In the genomic region with DNA sequence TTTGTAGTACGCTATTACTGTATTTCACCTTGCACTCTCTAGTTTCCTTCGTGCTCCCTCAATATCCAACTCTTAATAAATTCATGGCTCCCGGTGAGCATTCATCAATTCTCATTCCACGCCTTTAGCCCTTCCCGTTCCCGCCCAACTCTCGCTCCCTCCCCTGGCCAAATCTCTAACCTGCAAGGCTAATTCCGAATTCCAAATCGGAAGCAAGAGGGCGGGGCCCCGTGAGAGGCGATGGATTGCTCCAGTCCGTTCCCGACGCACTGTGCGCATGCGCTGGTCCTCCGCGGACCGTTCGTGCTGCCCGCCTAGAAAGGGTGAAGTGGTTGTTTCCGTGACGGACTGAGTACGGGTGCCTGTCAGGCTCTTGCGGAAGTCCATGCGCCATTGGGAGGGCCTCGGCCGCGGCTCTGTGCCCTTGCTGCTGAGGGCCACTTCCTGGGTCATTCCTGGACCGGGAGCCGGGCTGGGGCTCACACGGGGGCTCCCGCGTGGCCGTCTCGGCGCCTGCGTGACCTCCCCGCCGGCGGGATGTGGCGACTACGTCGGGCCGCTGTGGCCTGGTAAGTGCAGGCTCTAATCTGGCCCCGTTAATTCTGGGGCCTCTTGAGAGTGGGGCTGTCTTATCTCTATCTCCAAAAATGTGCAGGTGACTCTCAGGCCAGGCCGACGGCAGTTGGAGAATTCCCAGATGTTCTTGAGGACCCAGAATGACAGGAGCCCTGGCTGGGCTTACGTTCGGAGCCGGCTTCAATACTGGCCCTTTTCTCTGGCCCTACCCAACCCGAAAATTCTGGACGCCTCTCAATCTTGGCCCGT, we compare ENCODE assay signal across 1 cellular context.
A peak's percentile ranks its signal among the peaks of the same experiment; 100 is the strongest.
TF ChIP-seq lines count a peak whose summit lies in the region.

A gene with protein sequence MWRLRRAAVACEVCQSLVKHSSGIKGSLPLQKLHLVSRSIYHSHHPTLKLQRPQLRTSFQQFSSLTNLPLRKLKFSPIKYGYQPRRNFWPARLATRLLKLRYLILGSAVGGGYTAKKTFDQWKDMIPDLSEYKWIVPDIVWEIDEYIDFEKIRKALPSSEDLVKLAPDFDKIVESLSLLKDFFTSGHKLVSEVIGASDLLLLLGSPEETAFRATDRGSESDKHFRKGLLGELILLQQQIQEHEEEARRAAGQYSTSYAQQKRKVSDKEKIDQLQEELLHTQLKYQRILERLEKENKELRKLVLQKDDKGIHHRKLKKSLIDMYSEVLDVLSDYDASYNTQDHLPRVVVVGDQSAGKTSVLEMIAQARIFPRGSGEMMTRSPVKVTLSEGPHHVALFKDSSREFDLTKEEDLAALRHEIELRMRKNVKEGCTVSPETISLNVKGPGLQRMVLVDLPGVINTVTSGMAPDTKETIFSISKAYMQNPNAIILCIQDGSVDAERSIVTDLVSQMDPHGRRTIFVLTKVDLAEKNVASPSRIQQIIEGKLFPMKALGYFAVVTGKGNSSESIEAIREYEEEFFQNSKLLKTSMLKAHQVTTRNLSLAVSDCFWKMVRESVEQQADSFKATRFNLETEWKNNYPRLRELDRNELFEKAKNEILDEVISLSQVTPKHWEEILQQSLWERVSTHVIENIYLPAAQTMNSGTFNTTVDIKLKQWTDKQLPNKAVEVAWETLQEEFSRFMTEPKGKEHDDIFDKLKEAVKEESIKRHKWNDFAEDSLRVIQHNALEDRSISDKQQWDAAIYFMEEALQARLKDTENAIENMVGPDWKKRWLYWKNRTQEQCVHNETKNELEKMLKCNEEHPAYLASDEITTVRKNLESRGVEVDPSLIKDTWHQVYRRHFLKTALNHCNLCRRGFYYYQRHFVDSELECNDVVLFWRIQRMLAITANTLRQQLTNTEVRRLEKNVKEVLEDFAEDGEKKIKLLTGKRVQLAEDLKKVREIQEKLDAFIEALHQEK (plus strand): TSS at position 368 of the 825 bp plus-strand sequence. CDS start 170 bp downstream, at position 538.

TF ChIP-seq in HEK293, 187 proteins besides CTCF, POLR2A, EP300 and RAD21 (continued from another document and continues in another):
- TF ChIP-seq, protein P1, sequence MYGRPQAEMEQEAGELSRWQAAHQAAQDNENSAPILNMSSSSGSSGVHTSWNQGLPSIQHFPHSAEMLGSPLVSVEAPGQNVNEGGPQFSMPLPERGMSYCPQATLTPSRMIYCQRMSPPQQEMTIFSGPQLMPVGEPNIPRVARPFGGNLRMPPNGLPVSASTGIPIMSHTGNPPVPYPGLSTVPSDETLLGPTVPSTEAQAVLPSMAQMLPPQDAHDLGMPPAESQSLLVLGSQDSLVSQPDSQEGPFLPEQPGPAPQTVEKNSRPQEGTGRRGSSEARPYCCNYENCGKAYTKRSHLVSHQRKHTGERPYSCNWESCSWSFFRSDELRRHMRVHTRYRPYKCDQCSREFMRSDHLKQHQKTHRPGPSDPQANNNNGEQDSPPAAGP (tag by site-specific recombination; IDR thresholded peaks at IDR 0.05), result peak; percentile 79; the same call in 1 of the 2 replicates
- TF ChIP-seq ZNF677 (tag by site-specific recombination; IDR thresholded peaks at IDR 0.05) (no peak), EGR2 (tag by site-specific recombination; IDR thresholded peaks at IDR 0.05; ENCODE audit: low read depth) (no peak), ZNF629 (tag by site-specific recombination; IDR thresholded peaks at IDR 0.05) (peak; percentile 79), ZNF169 (tag by site-specific recombination; IDR thresholded peaks at IDR 0.05) (no peak), ZNF2 (tag by site-specific recombination; IDR thresholded peaks at IDR 0.05) (0 out of 2 replicates have a peak, but pooled peaks have one; percentile 40), SP7 (tag by site-specific recombination; IDR thresholded peaks at IDR 0.05) (peak; percentile 80), KLF16 (tag by site-specific recombination; IDR thresholded peaks at IDR 0.05) (peak; percentile 83), ZSCAN16 (tag by site-specific recombination; IDR thresholded peaks at IDR 0.05) (no peak), ZNF610 (tag by site-specific recombination; IDR thresholded peaks at IDR 0.05; ENCODE audit: borderline replicate concordance) (peak; percentile 62; the same call in 1 of the 2 replicates), ZBTB17 (tag by site-specific recombination; IDR thresholded peaks at IDR 0.05) (peak; percentile 88), ZNF311 (tag by site-specific recombination; IDR thresholded peaks at IDR 0.05; ENCODE audit: borderline replicate concordance) (no peak), ZNF433 (tag by site-specific recombination; IDR thresholded peaks at IDR 0.05; ENCODE audit: low read depth) (no peak), ZNF394 (tag by site-specific recombination; IDR thresholded peaks at IDR 0.05; ENCODE audit: borderline replicate concordance) (peak; percentile 36; the same call in 1 of the 2 replicates), ZNF146 (tag by site-specific recombination; IDR thresholded peaks at IDR 0.05) (peak; percentile 44; the same call in 1 of the 2 replicates), KLF9 (tag by site-specific recombination; IDR thresholded peaks at IDR 0.05; ENCODE audit: low read depth) (peak; percentile 79), GLI4 (tag by site-specific recombination; IDR thresholded peaks at IDR 0.05) (no peak; the same call in 1 of the 2 replicates), IKZF3 (tag by site-specific recombination; IDR thresholded peaks at IDR 0.05) (peak; percentile 96), ZNF777 (tag by site-specific recombination; IDR thresholded peaks at IDR 0.05; ENCODE audit: borderline replicate concordance) (peak; percentile 45; the same call in 1 of the 2 replicates), ZNF585B (tag by site-specific recombination; IDR thresholded peaks at IDR 0.05) (no peak), ZNF391 (tag by site-specific recombination; IDR thresholded peaks at IDR 0.05; ENCODE audit: borderline replicate concordance, low read depth) (no peak), BCL11B (tag by site-specific recombination; IDR thresholded peaks at IDR 0.05; ENCODE audit: low read depth) (peak; percentile 58; the same call in 1 of the 2 replicates), ZXDB (tag by site-specific recombination; IDR thresholded peaks at IDR 0.05) (peak; percentile 92), ZSCAN30 (tag by site-specific recombination; IDR thresholded peaks at IDR 0.05) (peak; percentile 93), ZNF558 (tag by site-specific recombination; IDR thresholded peaks at IDR 0.05) (0 out of 2 replicates have a peak, but pooled peaks have one; percentile 5), ZNF10 (tag by site-specific recombination; IDR thresholded peaks at IDR 0.05) (no peak), KLF1 (tag by site-specific recombination; IDR thresholded peaks at IDR 0.05) (0 out of 2 replicates have a peak, but pooled peaks have one; percentile 24), GLIS2 (tag by site-specific recombination; IDR thresholded peaks at IDR 0.05) (peak; percentile 40; the same call in 1 of the 2 replicates), ZNF341 (tag by site-specific recombination; IDR thresholded peaks at IDR 0.05; ENCODE audit: low read depth) (peak; percentile 37), ZFP69B (tag by site-specific recombination; IDR thresholded peaks at IDR 0.05) (peak; percentile 13), ZNF660 (tag by site-specific recombination; IDR thresholded peaks at IDR 0.05) (peak; percentile 80), SP2 (tag by site-specific recombination; IDR thresholded peaks at IDR 0.05) (peak; percentile 96), ZBTB8A (tag by site-specific recombination; IDR thresholded peaks at IDR 0.05) (peak; percentile 75)
- TF ChIP-seq, protein P2, sequence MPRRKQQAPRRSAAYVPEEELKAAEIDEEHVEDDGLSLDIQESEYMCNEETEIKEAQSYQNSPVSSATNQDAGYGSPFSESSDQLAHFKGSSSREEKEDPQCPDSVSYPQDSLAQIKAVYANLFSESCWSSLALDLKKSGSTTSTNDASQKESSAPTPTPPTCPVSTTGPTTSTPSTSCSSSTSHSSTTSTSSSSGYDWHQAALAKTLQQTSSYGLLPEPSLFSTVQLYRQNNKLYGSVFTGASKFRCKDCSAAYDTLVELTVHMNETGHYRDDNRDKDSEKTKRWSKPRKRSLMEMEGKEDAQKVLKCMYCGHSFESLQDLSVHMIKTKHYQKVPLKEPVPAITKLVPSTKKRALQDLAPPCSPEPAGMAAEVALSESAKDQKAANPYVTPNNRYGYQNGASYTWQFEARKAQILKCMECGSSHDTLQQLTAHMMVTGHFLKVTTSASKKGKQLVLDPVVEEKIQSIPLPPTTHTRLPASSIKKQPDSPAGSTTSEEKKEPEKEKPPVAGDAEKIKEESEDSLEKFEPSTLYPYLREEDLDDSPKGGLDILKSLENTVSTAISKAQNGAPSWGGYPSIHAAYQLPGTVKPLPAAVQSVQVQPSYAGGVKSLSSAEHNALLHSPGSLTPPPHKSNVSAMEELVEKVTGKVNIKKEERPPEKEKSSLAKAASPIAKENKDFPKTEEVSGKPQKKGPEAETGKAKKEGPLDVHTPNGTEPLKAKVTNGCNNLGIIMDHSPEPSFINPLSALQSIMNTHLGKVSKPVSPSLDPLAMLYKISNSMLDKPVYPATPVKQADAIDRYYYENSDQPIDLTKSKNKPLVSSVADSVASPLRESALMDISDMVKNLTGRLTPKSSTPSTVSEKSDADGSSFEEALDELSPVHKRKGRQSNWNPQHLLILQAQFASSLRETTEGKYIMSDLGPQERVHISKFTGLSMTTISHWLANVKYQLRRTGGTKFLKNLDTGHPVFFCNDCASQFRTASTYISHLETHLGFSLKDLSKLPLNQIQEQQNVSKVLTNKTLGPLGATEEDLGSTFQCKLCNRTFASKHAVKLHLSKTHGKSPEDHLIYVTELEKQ (tag by site-specific recombination; IDR thresholded peaks at IDR 0.05; ENCODE audit: borderline replicate concordance), result 0 out of 2 replicates have a peak, but pooled peaks have one; percentile 18
- TF ChIP-seq, protein P3, sequence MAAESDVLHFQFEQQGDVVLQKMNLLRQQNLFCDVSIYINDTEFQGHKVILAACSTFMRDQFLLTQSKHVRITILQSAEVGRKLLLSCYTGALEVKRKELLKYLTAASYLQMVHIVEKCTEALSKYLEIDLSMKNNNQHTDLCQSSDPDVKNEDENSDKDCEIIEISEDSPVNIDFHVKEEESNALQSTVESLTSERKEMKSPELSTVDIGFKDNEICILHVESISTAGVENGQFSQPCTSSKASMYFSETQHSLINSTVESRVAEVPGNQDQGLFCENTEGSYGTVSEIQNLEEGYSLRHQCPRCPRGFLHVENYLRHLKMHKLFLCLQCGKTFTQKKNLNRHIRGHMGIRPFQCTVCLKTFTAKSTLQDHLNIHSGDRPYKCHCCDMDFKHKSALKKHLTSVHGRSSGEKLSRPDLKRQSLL (tag by site-specific recombination; IDR thresholded peaks at IDR 0.05), result 0 out of 2 replicates have a peak, but pooled peaks have one; percentile 6
- TF ChIP-seq, protein P4, sequence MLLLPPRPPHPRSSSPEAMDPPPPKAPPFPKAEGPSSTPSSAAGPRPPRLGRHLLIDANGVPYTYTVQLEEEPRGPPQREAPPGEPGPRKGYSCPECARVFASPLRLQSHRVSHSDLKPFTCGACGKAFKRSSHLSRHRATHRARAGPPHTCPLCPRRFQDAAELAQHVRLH (tag by site-specific recombination; IDR thresholded peaks at IDR 0.05), result peak; percentile 78
- TF ChIP-seq, protein P5, sequence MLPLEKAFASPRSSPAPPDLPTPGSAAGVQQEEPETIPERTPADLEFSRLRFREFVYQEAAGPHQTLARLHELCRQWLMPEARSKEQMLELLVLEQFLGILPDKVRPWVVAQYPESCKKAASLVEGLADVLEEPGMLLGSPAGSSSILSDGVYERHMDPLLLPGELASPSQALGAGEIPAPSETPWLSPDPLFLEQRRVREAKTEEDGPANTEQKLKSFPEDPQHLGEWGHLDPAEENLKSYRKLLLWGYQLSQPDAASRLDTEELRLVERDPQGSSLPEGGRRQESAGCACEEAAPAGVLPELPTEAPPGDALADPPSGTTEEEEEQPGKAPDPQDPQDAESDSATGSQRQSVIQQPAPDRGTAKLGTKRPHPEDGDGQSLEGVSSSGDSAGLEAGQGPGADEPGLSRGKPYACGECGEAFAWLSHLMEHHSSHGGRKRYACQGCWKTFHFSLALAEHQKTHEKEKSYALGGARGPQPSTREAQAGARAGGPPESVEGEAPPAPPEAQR (tag by site-specific recombination; IDR thresholded peaks at IDR 0.05), result no peak
- TF ChIP-seq, protein P6, sequence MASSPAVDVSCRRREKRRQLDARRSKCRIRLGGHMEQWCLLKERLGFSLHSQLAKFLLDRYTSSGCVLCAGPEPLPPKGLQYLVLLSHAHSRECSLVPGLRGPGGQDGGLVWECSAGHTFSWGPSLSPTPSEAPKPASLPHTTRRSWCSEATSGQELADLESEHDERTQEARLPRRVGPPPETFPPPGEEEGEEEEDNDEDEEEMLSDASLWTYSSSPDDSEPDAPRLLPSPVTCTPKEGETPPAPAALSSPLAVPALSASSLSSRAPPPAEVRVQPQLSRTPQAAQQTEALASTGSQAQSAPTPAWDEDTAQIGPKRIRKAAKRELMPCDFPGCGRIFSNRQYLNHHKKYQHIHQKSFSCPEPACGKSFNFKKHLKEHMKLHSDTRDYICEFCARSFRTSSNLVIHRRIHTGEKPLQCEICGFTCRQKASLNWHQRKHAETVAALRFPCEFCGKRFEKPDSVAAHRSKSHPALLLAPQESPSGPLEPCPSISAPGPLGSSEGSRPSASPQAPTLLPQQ (tag by site-specific recombination; IDR thresholded peaks at IDR 0.05), result peak; percentile 81
- TF ChIP-seq, protein P7, sequence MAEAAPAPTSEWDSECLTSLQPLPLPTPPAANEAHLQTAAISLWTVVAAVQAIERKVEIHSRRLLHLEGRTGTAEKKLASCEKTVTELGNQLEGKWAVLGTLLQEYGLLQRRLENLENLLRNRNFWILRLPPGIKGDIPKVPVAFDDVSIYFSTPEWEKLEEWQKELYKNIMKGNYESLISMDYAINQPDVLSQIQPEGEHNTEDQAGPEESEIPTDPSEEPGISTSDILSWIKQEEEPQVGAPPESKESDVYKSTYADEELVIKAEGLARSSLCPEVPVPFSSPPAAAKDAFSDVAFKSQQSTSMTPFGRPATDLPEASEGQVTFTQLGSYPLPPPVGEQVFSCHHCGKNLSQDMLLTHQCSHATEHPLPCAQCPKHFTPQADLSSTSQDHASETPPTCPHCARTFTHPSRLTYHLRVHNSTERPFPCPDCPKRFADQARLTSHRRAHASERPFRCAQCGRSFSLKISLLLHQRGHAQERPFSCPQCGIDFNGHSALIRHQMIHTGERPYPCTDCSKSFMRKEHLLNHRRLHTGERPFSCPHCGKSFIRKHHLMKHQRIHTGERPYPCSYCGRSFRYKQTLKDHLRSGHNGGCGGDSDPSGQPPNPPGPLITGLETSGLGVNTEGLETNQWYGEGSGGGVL (tag by site-specific recombination; IDR thresholded peaks at IDR 0.05), result peak; percentile 91
